Comparison of ENCODE assay signal across 8 cellular contexts in genomic region chr7:4745971-4746919, GRCh38. TPM values are rescaled to one million over a fixed set of nuclear protein-coding genes. Genes with fewer than 3 reads are reported as not detected.
A peak's percentile ranks its signal among the peaks of the same experiment; 100 is the strongest.
DNase-seq lines count a peak whose midpoint lies in the region; ATAC-seq and TF ChIP-seq lines count a peak whose summit lies in the region.

No MANE protein-coding gene starts in this region.

- H3K36me3 Mint-ChIP-seq in activated CD4-positive, alpha-beta T cell treated with anti-CD3 and anti-CD28 coated beads, Interleukin-2, amount 10 ng/mL, durations not matched to agents 24 days and 14 days (ENCODE audit: low read depth), result peaks cover 34% of the 10 kb centered on the region

- ATAC-seq in HG03108 (IDR thresholded peaks at IDR 0.05; ENCODE audit: unreplicated experiment), result no peak

- H3K9me3 Mint-ChIP-seq in activated CD4-positive, alpha-beta T cell treated with anti-CD3 and anti-CD28 coated beads, Interleukin-2, amount 10 ng/mL, durations not matched to agents 24 days and 14 days, result no peaks in the 10 kb centered on the region

- H3K4me3 ChIP-seq in choroid plexus epithelial cell (ENCODE audit: low read depth, low read length), result peak overlapping the region; percentile 35

- H3K4me1 Mint-ChIP-seq in activated CD4-positive, alpha-beta T cell treated with anti-CD3 and anti-CD28 coated beads, Interleukin-2, amount 10 ng/mL, durations not matched to agents 24 days and 14 days, result peaks cover 63% of the 10 kb centered on the region

- peak overlapping the region; percentile 94 for H3K27ac Mint-ChIP-seq in activated CD4-positive, alpha-beta T cell treated with anti-CD3 and anti-CD28 coated beads, Interleukin-2, amount 10 ng/mL, durations not matched to agents 24 days and 14 days

- H3K4me3 Mint-ChIP-seq in activated CD4-positive, alpha-beta T cell treated with anti-CD3 and anti-CD28 coated beads, Interleukin-2, amount 10 ng/mL, durations not matched to agents 24 days and 14 days, result peak overlapping the region; percentile 89

- intact Hi-C loops in activated CD4-positive, alpha-beta T cell treated with anti-CD3 and anti-CD28 coated beads, Interleukin-2, amount 10 ng/mL, durations not matched to agents 24 days and 14 days (cut with micrococcal nuclease), result loop anchor here (1.0 kb wide), 3 partner anchors 29 to 105 kb away; partner anchors contain the start of gene AP5Z1

- no peak for TF ChIP-seq CTCF in choroid plexus epithelial cell (conservative IDR thresholded peaks at IDR 0.05; ENCODE audit: low read depth, low read length)

- peak; percentile 80 for DNase-seq in activated CD4-positive, alpha-beta T cell treated with anti-CD3 and anti-CD28 coated beads, Interleukin-2, amount 10 ng/mL, durations not matched to agents 24 days and 14 days
- no peak for DNase-seq in activated CD4-positive, alpha-beta T cell treated with anti-CD3 and anti-CD28 coated beads for 1 hour
- DNase-seq in RPMI7951 (ENCODE audit: low read depth) (peak; percentile 86), choroid plexus epithelial cell (ENCODE audit: low read depth) (peak; percentile 87), mucosa of gallbladder (ENCODE audit: low spot score) (peak; percentile 44), NCI-H1930 (lab: John Stamatoyannopoulos, UW) (no peak), NCI-H1105 (lab: John Stamatoyannopoulos, UW) (no peak)

- no peaks in the 10 kb centered on the region for H3K27me3 Mint-ChIP-seq in activated CD4-positive, alpha-beta T cell treated with anti-CD3 and anti-CD28 coated beads, Interleukin-2, amount 10 ng/mL, durations not matched to agents 24 days and 14 days

RNA-seq across cellular contexts. Expression of gene AP5Z1, which starts 29.2 kb away (rescaled TPM):
- 42.2 and 44.4 TPM in 2 replicates for total RNA-seq in activated CD4-positive, alpha-beta T cell treated with anti-CD3 and anti-CD28 coated beads, Interleukin-2, amount 10 ng/mL, durations not matched to agents 24 days and 14 days
- total RNA-seq in RPMI7951 (2014; rRNA removed; shearing (Covaris generic)), result 15.7 and 16.3 TPM in 2 replicates
- 45.0 TPM for total RNA-seq in mucosa of gallbladder

Comparison
In these comparisons a context has a peak if more than half of its experiments do, and no peak if none do; other contexts are left out.
1. DNase-seq: peak in activated CD4-positive, alpha-beta T cell treated with anti-CD3 and anti-CD28 coated beads, Interleukin-2, amount 10 ng/mL, durations not matched to agents 24 days and 14 days (single experiment), RPMI7951 (single experiment), choroid plexus epithelial cell (single experiment) and mucosa of gallbladder (single experiment); none in activated CD4-positive, alpha-beta T cell treated with anti-CD3 and anti-CD28 coated beads for 1 hour (single experiment), NCI-H1930 (0 of 2) and NCI-H1105 (single experiment).